In genomic region chr7:73350311-73351068, GRCh38 we compare ENCODE assay signal across 23 cellular contexts. TPM values are rescaled to one million over a fixed set of nuclear protein-coding genes. Genes with fewer than 3 reads are reported as not detected.
DNase-seq lines count a peak whose midpoint lies in the region; ATAC-seq, FAIRE-seq and TF ChIP-seq lines count a peak whose summit lies in the region.
"Had no signal": no experiment of that assay in that cellular context is flagged by ENCODE, and none has a peak within 500 bp of the region (broad histone marks: within the 10 kb centered on the region; RNA-seq: fewer than 3 reads in every experiment).

No MANE protein-coding gene starts in this region.

- peaks cover 0 to 16% (median 8%) of the 10 kb centered on the region in 11 experiments; a peak in 13 of 22 replicates for H3K9me3 ChIP-seq in BLaER1 treated with 17β-estradiol and CSF1 and Interleukin-3, amounts not matched to agents 10 nM and 100 nM (replicated peaks in 1 of 11)
- H3K9me3 ChIP-seq in H1 (ENCODE audit: insufficient read depth in 2 of 2, low read depth in 1 of 2, low read length in 1 of 2): no peaks in the 10 kb centered on the region
- H3K9me3 ChIP-seq in thyroid gland: no peaks in the 10 kb centered on the region
- H3K9me3 ChIP-seq: BE2C had no signal

- no peaks in the 10 kb centered on the region for H3K27me3 ChIP-seq in BLaER1 treated with 17β-estradiol and CSF1 and Interleukin-3, amounts not matched to agents 10 nM and 100 nM
- H3K27me3 ChIP-seq in H1 (replicated peaks in 1 of 4; ENCODE audit: control insufficient read depth in 3 of 4, extremely low read depth in 1 of 4, insufficient read depth in 3 of 4, low read length in 3 of 4) (no peaks in the 10 kb centered on the region; a peak in 1 of 7 replicates), thyroid gland (no peaks in the 10 kb centered on the region)
- H3K27me3 ChIP-seq: BE2C had no signal

- no peak overlapping the region for H3K23ac ChIP-seq in H1 (ENCODE audit: insufficient read length)

- POLR2A ChIA-PET in H1 (lab: Charles Lee; ENCODE audit: partially characterized antibody): interaction anchor here (0.7 kb wide), 1 partner anchor 86 kb away, joined by 3 read pairs; no protein-coding TSS in a partner anchor

- no peaks in the 10 kb centered on the region for H4K20me1 ChIP-seq in BLaER1 treated with 17β-estradiol and CSF1 and Interleukin-3, amounts not matched to agents 10 nM and 100 nM
- no peaks in the 10 kb centered on the region for H4K20me1 ChIP-seq in H1 (replicated peaks in 1 of 2; ENCODE audit: control insufficient read depth in 1 of 2, insufficient read depth in 2 of 2, low read length in 2 of 2)

- no peak overlapping the region for H4K91ac ChIP-seq in H1 (replicated peaks; ENCODE audit: insufficient read length, low read length)

- H2BK5ac ChIP-seq in H1 (ENCODE audit: low read depth, low read length): no peak overlapping the region; the same call in 1 of the 2 replicates

- no peak overlapping the region for H4K8ac ChIP-seq in H1 (ENCODE audit: extremely low read depth, insufficient read depth, low read length)

- H3K4me2 ChIP-seq in BLaER1 treated with 17β-estradiol and CSF1 and Interleukin-3, amounts not matched to agents 10 nM and 100 nM: peak overlapping the region in 9 of 11 experiments; percentile 17 to 67 (median 35); a peak in 14 of 22 replicates
- no peak overlapping the region for H3K4me2 ChIP-seq in H1 (ENCODE audit: insufficient read depth in 1 of 2, low read depth in 2 of 2, low read length in 2 of 2)

- CTCF ChIA-PET in H1 (lab: Charles Lee; ENCODE audit: partially characterized antibody): interaction anchor here (0.9 to 3.7 kb wide), 3 partner anchors 8 to 256 kb away, joined by 3 to 22 read pairs (median 4); no protein-coding TSS in a partner anchor

- H3K79me1 ChIP-seq in H1 (ENCODE audit: low read depth, low read length): no peaks in the 10 kb centered on the region

- ATAC-seq in sciatic nerve: peak; percentile 75
- ATAC-seq: HCT116, Right ventricle myocardium inferior had no signal

- TF ChIP-seq POLR2A in H1 (IDR thresholded peaks at IDR 0.05; ENCODE audit: control extremely low read depth in 1 of 2, low read depth in 2 of 2, low read length in 2 of 2): no peak
- TF ChIP-seq POLR2A in thyroid gland (IDR thresholded peaks at IDR 0.05): no peak

- H3K4me1 ChIP-seq in BLaER1 treated with 17β-estradiol and CSF1 and Interleukin-3, amounts not matched to agents 10 nM and 100 nM: peaks cover 8 to 21% (median 15%) of the 10 kb centered on the region in 10 experiments; a peak in 15 of 20 replicates
- peaks cover 0 to 9% (median 3%) of the 10 kb centered on the region in 4 experiments; a peak in 3 of 7 replicates for H3K4me1 ChIP-seq in H1 (replicated peaks in 1 of 4; ENCODE audit: control insufficient read depth in 3 of 4, insufficient read depth in 4 of 4, low read length in 3 of 4)
- no peaks in the 10 kb centered on the region for H3K4me1 ChIP-seq in thyroid gland
- H3K4me1 ChIP-seq: BE2C had no signal

- no peak overlapping the region for H2BK120ac ChIP-seq in H1 (replicated peaks; ENCODE audit: low read depth, low read length)

- H2BK12ac ChIP-seq in H1 (ENCODE audit: low read depth, low read length): peak overlapping the region; percentile 50; the same call in 1 of the 2 replicates

- intact Hi-C loops in sciatic nerve (cut with DNase I) (no loop called here), thyroid gland (cut with DNase I) (no loop called here)

- no peak overlapping the region for H4K5ac ChIP-seq in H1 (ENCODE audit: insufficient read length, low read depth, low read length)

- DNase-seq in H1 (ENCODE audit: low read depth in 1 of 2, low spot score in 2 of 2): no peak
- DNase-seq in myocyte (ENCODE audit: low read depth): peak; percentile 69
- no peak for DNase-seq in sciatic nerve (ENCODE audit: low spot score)
- DNase-seq in NCI-H2196 (lab: John Stamatoyannopoulos, UW; ENCODE audit: unreplicated experiment): no peak
- DNase-seq in stimulated activated CD4-positive, alpha-beta T cell treated with anti-CD3 and anti-CD28 coated beads, Interleukin-2, amount 100 ng/mL, for 48 hours: no peak
- no peak for DNase-seq in thyroid gland
- DNase-seq: BE2C; Calu3; CD4-positive, alpha-beta memory T cell; GF-D8; NCI-H1105; NCI-H2107; NCI-H2227 treated with DMSO at 0.1 percent for 48 hours; NCI-H510A treated with DMSO at 0.1 percent for 48 hours; NCI-H774 had no signal

- no peak for TF ChIP-seq RAD21 in H1 (IDR thresholded peaks at IDR 0.05 in 1 of 2, conservative IDR thresholded peaks at IDR 0.05 in 1 of 2; ENCODE audit: low read depth in 2 of 2, low read length in 2 of 2)

- peak overlapping the region in 1 of 11 experiments; percentile 31; a peak in 1 of 22 replicates for H3K9ac ChIP-seq in BLaER1 treated with 17β-estradiol and CSF1 and Interleukin-3, amounts not matched to agents 10 nM and 100 nM
- no peak overlapping the region for H3K9ac ChIP-seq in H1 (replicated peaks in 1 of 4; ENCODE audit: extremely low read depth in 1 of 4, low read depth in 3 of 4, low read length in 3 of 4)

- WGBS in H1 (ENCODE audit: extremely low coverage in 1 of 2, insufficient coverage in 1 of 2, insufficient read length in 1 of 2, insufficient replicate concordance in 2 of 2, low coverage in 1 of 2, low lambda C conversion rate in 2 of 2, missing lambda C conversion rate in 1 of 2), 2 experiments: 89% methylated on average over 12 of the region's 12 CpGs; no CpG with 5 or more reads in 1 of the 2 experiments
- WGBS in thyroid gland, 2 donors: 60 to 69% methylated on average over 10 to 12 of the region's 12 CpGs

- no peaks in the 10 kb centered on the region for H3K79me2 ChIP-seq in H1 (ENCODE audit: control insufficient read depth in 1 of 2, insufficient read depth in 2 of 2, low read length in 2 of 2)

- no peak overlapping the region; the same call in 1 of the 2 replicates for H3K18ac ChIP-seq in H1 (ENCODE audit: extremely low read depth, low read length)

- TF ChIP-seq CTCF in H1 (IDR thresholded peaks at IDR 0.05; ENCODE audit: control extremely low read depth in 1 of 3, insufficient read depth in 1 of 3, low read depth in 1 of 3, low read length in 3 of 3): no peak
- no peak for TF ChIP-seq CTCF in thyroid gland (IDR thresholded peaks at IDR 0.05)

- TF ChIP-seq EP300 in H1 (IDR thresholded peaks at IDR 0.05; ENCODE audit: borderline replicate concordance in 1 of 2, low read depth in 2 of 2, low read length in 2 of 2): no peak

- H2AFZ ChIP-seq in H1 (ENCODE audit: low read length): peak overlapping the region; percentile 18; the same call in 1 of the 2 replicates

- H2AK5ac ChIP-seq in H1 (ENCODE audit: low read depth, low read length): no peak overlapping the region

- no peak overlapping the region for H3K4me3 ChIP-seq in BLaER1 treated with 17β-estradiol and CSF1 and Interleukin-3, amounts not matched to agents 10 nM and 100 nM
- no peak overlapping the region for H3K4me3 ChIP-seq in H1 (ENCODE audit: extremely low read depth in 1 of 4, insufficient read depth in 2 of 4, low read depth in 3 of 4, low read length in 4 of 4)
- H3K4me3 ChIP-seq in thyroid gland (replicated peaks in 1 of 3): no peak overlapping the region

- no peaks in the 10 kb centered on the region for H3K36me3 ChIP-seq in BLaER1 treated with 17β-estradiol and CSF1 and Interleukin-3, amounts not matched to agents 10 nM and 100 nM
- H3K36me3 ChIP-seq in H1 (ENCODE audit: control insufficient read depth in 2 of 4, insufficient read depth in 4 of 4, low read length in 3 of 4) (no peaks in the 10 kb centered on the region), thyroid gland (no peaks in the 10 kb centered on the region)
- H3K36me3 ChIP-seq: BE2C had no signal

- no peak overlapping the region for H2BK20ac ChIP-seq in H1 (ENCODE audit: low read length)

- H3K4ac ChIP-seq in H1 (replicated peaks; ENCODE audit: insufficient read length, low read depth, low read length): no peak overlapping the region

- no peaks in the 10 kb centered on the region for H3K23me2 ChIP-seq in H1 (ENCODE audit: low read depth, low read length)

- no peak for FAIRE-seq in H1 (lab: Jason Lieb, UNC)
- FAIRE-seq: GM19239, HTR-8/SVneo, RCC 7860 had no signal

- H2BK15ac ChIP-seq in H1 (ENCODE audit: low read length): no peak overlapping the region

- no peak overlapping the region for H3K27ac ChIP-seq in BLaER1 treated with 17β-estradiol and CSF1 and Interleukin-3, amounts not matched to agents 10 nM and 100 nM
- no peak overlapping the region for H3K27ac ChIP-seq in H1 (ENCODE audit: low read depth, low read length)
- no peak overlapping the region for H3K27ac ChIP-seq in thyroid gland

- no peak overlapping the region for H3K14ac ChIP-seq in H1 (ENCODE audit: insufficient read length)

- H3K56ac ChIP-seq in H1 (replicated peaks; ENCODE audit: insufficient read length, low read depth, low read length): no peak overlapping the region

RNA-seq across cellular contexts. Expression of gene FKBP6, which starts 22.5 kb away (rescaled TPM):
- total RNA-seq in H1 (2021; fragmentation: NEBNext Ultra II Directional; extraction: Animal tissue kit (Norgen Biotek cat#: 25700)): 0.19 TPM in 1 of 2 replicates, not detected in the other
- polyA plus RNA-seq in H1 (2011; rRNA removed): 0.11 and 0.14 TPM in 2 replicates
- polyA plus RNA-seq in H1 (2011; cell fraction: cytosol; rRNA removed): 0.06 TPM
- 0.04 TPM for polyA plus RNA-seq in H1 (2011; cell fraction: nucleus; rRNA removed)
- polyA plus RNA-seq in H1 (2012, experiment 1 of 2): 0.10 to 0.20 TPM (median 0.12 TPM) in 3 of 4 replicates, not detected in the other
- not detected for polyA plus RNA-seq in H1 (2012, experiment 2 of 2)
- polyA plus RNA-seq in H1 (2013, experiment 1 of 2): 0.08 TPM
- 0.09 TPM for polyA plus RNA-seq in H1 (2013, experiment 2 of 2)
- polyA minus RNA-seq in H1 (2011; rRNA and poly(A)+ RNA removed): not detected in 2 replicates
- not detected for polyA minus RNA-seq in H1 (2011; cell fraction: cytosol; rRNA and poly(A)+ RNA removed)
- polyA minus RNA-seq in H1 (2011; cell fraction: nucleus; rRNA and poly(A)+ RNA removed): not detected
- total RNA-seq in myocyte: 0.11 TPM in 1 of 2 replicates, not detected in the other
- polyA plus RNA-seq in myocyte (2012): not detected
- not detected for total RNA-seq in sciatic nerve
- total RNA-seq in thyroid gland: under 1 TPM in 1 of 4 donors, not detected in 3; 0.27 TPM
- total RNA-seq: A172; Calu3; CD4-positive, alpha-beta memory T cell; OCI-LY7; Right ventricle myocardium inferior had no signal
- polyA plus RNA-seq: CD4-positive, alpha-beta memory T cell had no signal

RNA-seq across cellular contexts. Expression of gene TRIM50, which starts 22.6 kb away (rescaled TPM):
- 0.31 TPM in 1 of 2 replicates, not detected in the other for total RNA-seq in H1 (2021; fragmentation: NEBNext Ultra II Directional; extraction: Animal tissue kit (Norgen Biotek cat#: 25700))
- 0.12 and 0.25 TPM in 2 replicates for polyA plus RNA-seq in H1 (2011; rRNA removed)
- 0.23 TPM for polyA plus RNA-seq in H1 (2011; cell fraction: cytosol; rRNA removed)
- 0.09 TPM for polyA plus RNA-seq in H1 (2011; cell fraction: nucleus; rRNA removed)
- polyA plus RNA-seq in H1 (2012, experiment 1 of 2): 0.11 to 0.14 TPM in 2 of 4 replicates, not detected in the others
- not detected for polyA plus RNA-seq in H1 (2012, experiment 2 of 2)
- 0.06 TPM for polyA plus RNA-seq in H1 (2013, experiment 1 of 2)
- 0.07 TPM for polyA plus RNA-seq in H1 (2013, experiment 2 of 2)
- not detected in 2 replicates for polyA minus RNA-seq in H1 (2011; rRNA and poly(A)+ RNA removed)
- polyA minus RNA-seq in H1 (2011; cell fraction: cytosol; rRNA and poly(A)+ RNA removed): not detected
- polyA minus RNA-seq in H1 (2011; cell fraction: nucleus; rRNA and poly(A)+ RNA removed): not detected
- total RNA-seq in myocyte: not detected in 2 replicates
- polyA plus RNA-seq in myocyte (2012): not detected
- 0.71 TPM for total RNA-seq in sciatic nerve
- 1 to 10 TPM in 3 of 4 donors, not detected in 1; 1.0 to 1.7 (median 1.5) TPM for total RNA-seq in thyroid gland
- total RNA-seq: A172; Calu3; CD4-positive, alpha-beta memory T cell had no signal
- polyA plus RNA-seq: CD4-positive, alpha-beta memory T cell had no signal

RNA-seq across cellular contexts. Expression of gene NSUN5, which starts 41.9 kb away (rescaled TPM):
- 55.8 and 56.2 TPM in 2 replicates for total RNA-seq in H1 (2021; fragmentation: NEBNext Ultra II Directional; extraction: Animal tissue kit (Norgen Biotek cat#: 25700))
- 89.0 and 110 TPM in 2 replicates for polyA plus RNA-seq in H1 (2011; rRNA removed)
- 78.6 TPM for polyA plus RNA-seq in H1 (2011; cell fraction: cytosol; rRNA removed)
- 129 TPM for polyA plus RNA-seq in H1 (2011; cell fraction: nucleus; rRNA removed)
- polyA plus RNA-seq in H1 (2012, experiment 1 of 2): 42.7 to 66.1 TPM (median 61.8 TPM) in 4 replicates
- 70.2 TPM for polyA plus RNA-seq in H1 (2012, experiment 2 of 2)
- 34.2 TPM for polyA plus RNA-seq in H1 (2013, experiment 1 of 2)
- polyA plus RNA-seq in H1 (2013, experiment 2 of 2): 31.1 TPM
- polyA minus RNA-seq in H1 (2011; rRNA and poly(A)+ RNA removed): 33.9 and 41.3 TPM in 2 replicates
- polyA minus RNA-seq in H1 (2011; cell fraction: cytosol; rRNA and poly(A)+ RNA removed): 46.5 TPM
- 33.1 TPM for polyA minus RNA-seq in H1 (2011; cell fraction: nucleus; rRNA and poly(A)+ RNA removed)
- total RNA-seq in myocyte: 36.5 and 46.3 TPM in 2 replicates
- polyA plus RNA-seq in myocyte (2012): 24.0 TPM
- total RNA-seq in sciatic nerve: 18.8 TPM
- total RNA-seq in thyroid gland: 10 to 100 TPM; 18.2 to 36.7 (median 19.1) TPM

Comparison
In these comparisons a context has a peak if more than half of its experiments do, and no peak if none do; other contexts are left out.
1. H3K4me2 ChIP-seq: peak in BLaER1 treated with 17β-estradiol and CSF1 and Interleukin-3, amounts not matched to agents 10 nM and 100 nM (9 of 11); none in H1 (0 of 2).